In genomic region chr16:2365895-2366294, GRCh38 we compare ENCODE assay signal across 1 cellular context.
TF ChIP-seq lines count a peak whose summit lies in the region.

No MANE protein-coding gene starts in this region.

TF ChIP-seq in SK-N-SH, 30 proteins besides CTCF, POLR2A, EP300 and RAD21 (continued from another document):
- TF ChIP-seq EZH2phosphoT487 (IDR thresholded peaks at IDR 0.05; ENCODE audit: borderline replicate concordance, low read depth) (no peak), POLR2AphosphoS5 (IDR thresholded peaks at IDR 0.05; ENCODE audit: low read depth, low read length) (no peak), RCOR1 (IDR thresholded peaks at IDR 0.05; ENCODE audit: low read length) (no peak), JUND (IDR thresholded peaks at IDR 0.05) (no peak), PBX3 (IDR thresholded peaks at IDR 0.05) (0 out of 2 replicates have a peak, but pooled peaks have one; percentile 34), TCF12 (IDR thresholded peaks at IDR 0.05) (0 out of 2 replicates have a peak, but pooled peaks have one; percentile 11)
- TF ChIP-seq, protein P1, sequence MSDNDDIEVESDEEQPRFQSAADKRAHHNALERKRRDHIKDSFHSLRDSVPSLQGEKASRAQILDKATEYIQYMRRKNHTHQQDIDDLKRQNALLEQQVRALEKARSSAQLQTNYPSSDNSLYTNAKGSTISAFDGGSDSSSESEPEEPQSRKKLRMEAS (IDR thresholded peaks at IDR 0.05; ENCODE audit: low read depth): no peak
